21 cellular contexts compared by ENCODE assay signal in the genomic region with DNA sequence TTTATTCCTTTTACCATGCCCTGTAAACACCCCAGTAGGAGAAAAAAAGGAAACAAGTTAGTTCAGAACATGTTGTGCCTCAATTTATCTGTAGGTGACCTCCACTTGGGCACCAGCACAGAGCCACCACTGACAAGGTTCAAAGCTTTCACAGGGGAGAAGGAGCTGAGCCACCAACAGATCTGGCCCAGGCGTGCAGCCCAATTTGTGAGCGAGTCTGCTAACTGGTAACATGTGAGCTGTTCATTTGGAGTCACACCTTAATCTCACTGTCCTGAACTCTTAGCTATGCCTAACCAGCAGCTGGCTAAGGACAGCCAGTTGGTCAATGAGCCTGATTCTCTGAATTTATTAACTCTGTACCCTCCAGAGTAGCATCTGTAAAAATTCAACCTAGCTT.
A peak's percentile ranks its signal among the peaks of the same experiment; 100 is the strongest.
DNase-seq lines count a peak whose midpoint lies in the region; ATAC-seq, FAIRE-seq and TF ChIP-seq lines count a peak whose summit lies in the region.
"Had no signal": no experiment of that assay in that cellular context is flagged by ENCODE, and none has a peak within 500 bp of the region (broad histone marks: within the 10 kb centered on the region; RNA-seq: fewer than 3 reads in every experiment).

No MANE protein-coding gene starts in this region.

- BruUV-seq in Calu3 (replicated peaks; lab: Mats Ljungman, UMichigan), result no TSS peak

- no peak overlapping the region for H3T11ph ChIP-seq in H9 (ENCODE audit: low read length)

- H3K36me3 ChIP-seq in astrocyte (ENCODE audit: insufficient read depth, low read length) (peaks cover 9% of the 10 kb centered on the region), left ventricle myocardium inferior (peaks cover 25% of the 10 kb centered on the region), gastrocnemius medialis (peaks cover 0 to 5% of the 10 kb centered on the region in 2 donors)

- H2BK20ac ChIP-seq in H9 (ENCODE audit: low read depth, low read length, poor library complexity, severe bottlenecking), result no peak overlapping the region

- no peaks in the 10 kb centered on the region for H3K9me3 ChIP-seq in H9 (ENCODE audit: control insufficient read depth, low read depth, low read length)
- H3K9me3 ChIP-seq in astrocyte (ENCODE audit: insufficient read depth, low read depth, low read length), result no peaks in the 10 kb centered on the region
- no peaks in the 10 kb centered on the region for H3K9me3 ChIP-seq in left ventricle myocardium inferior (replicated peaks)
- H3K9me3 ChIP-seq in gastrocnemius medialis, result no peaks in the 10 kb centered on the region
- H3K9me3 ChIP-seq: BE2C had no signal

- H3K4me1 Mint-ChIP-seq in H9 (peaks cover 15 to 21% of the 10 kb centered on the region in 2 experiments), astrocyte (ENCODE audit: low read depth, unreplicated experiment) (peaks cover 13% of the 10 kb centered on the region), Calu3 (ENCODE audit: low read depth, unreplicated experiment) (no peaks in the 10 kb centered on the region)

- no peak for FAIRE-seq in astrocyte (lab: Jason Lieb, UNC)
- FAIRE-seq: A204.1, D721Med, G401.6, GM12891, HTR-8/SVneo had no signal

- no peak overlapping the region for H4K5ac ChIP-seq in H9 (ENCODE audit: insufficient read length, low read depth, low read length)

- no peaks in the 10 kb centered on the region for H3K27me3 Mint-ChIP-seq in H9 (ENCODE audit: low read depth)
- H3K27me3 Mint-ChIP-seq in astrocyte (ENCODE audit: low read depth, unreplicated experiment), result no peaks in the 10 kb centered on the region
- H3K27me3 Mint-ChIP-seq in Calu3 (ENCODE audit: unreplicated experiment), result no peaks in the 10 kb centered on the region
- H3K27me3 Mint-ChIP-seq: CD4-positive, CD25-positive, alpha-beta regulatory T cell; CD8-positive, alpha-beta memory T cell had no signal

- H3K36me3 Mint-ChIP-seq in H9 (ENCODE audit: insufficient read depth in 1 of 3, low read depth in 3 of 3), result peaks cover 10 to 18% (median 15%) of the 10 kb centered on the region in 3 experiments; a peak in 6 of 7 replicates
- peaks cover 27% of the 10 kb centered on the region for H3K36me3 Mint-ChIP-seq in astrocyte (ENCODE audit: low read depth, unreplicated experiment)
- peaks cover 4% of the 10 kb centered on the region for H3K36me3 Mint-ChIP-seq in Calu3 (ENCODE audit: insufficient read depth, unreplicated experiment)

- no peak for TF ChIP-seq CTCF in H9 (conservative IDR thresholded peaks at IDR 0.05)
- no peak for TF ChIP-seq CTCF in astrocyte (IDR thresholded peaks at IDR 0.05; ENCODE audit: insufficient read depth, low read depth, low read length)
- no peak for TF ChIP-seq CTCF in left ventricle myocardium inferior (IDR thresholded peaks at IDR 0.05; ENCODE audit: borderline replicate concordance)
- TF ChIP-seq CTCF in gastrocnemius medialis (IDR thresholded peaks at IDR 0.05 in 4 of 5, conservative IDR thresholded peaks at IDR 0.05 in 1 of 5), result no peak
- TF ChIP-seq CTCF in Calu3 (IDR thresholded peaks at IDR 0.05; ENCODE audit: unreplicated experiment), result no peak

- H2AK5ac ChIP-seq in H9 (ENCODE audit: insufficient read length, low read length), result no peak overlapping the region

- no peaks in the 10 kb centered on the region for H3K9me3 Mint-ChIP-seq in H9
- H3K9me3 Mint-ChIP-seq in astrocyte (ENCODE audit: unreplicated experiment), result no peaks in the 10 kb centered on the region
- no peaks in the 10 kb centered on the region for H3K9me3 Mint-ChIP-seq in Calu3 (ENCODE audit: low read depth, unreplicated experiment)
- H3K9me3 Mint-ChIP-seq: CD8-positive, alpha-beta memory T cell had no signal

- no peak overlapping the region for H3K4ac ChIP-seq in H9 (ENCODE audit: low read depth, low read length)

- H3K56ac ChIP-seq in H9 (ENCODE audit: insufficient read length, low read depth, low read length), result no peak overlapping the region

- H3K14ac ChIP-seq in H9 (ENCODE audit: insufficient read depth, low read length), result no peak overlapping the region

- H3K9ac ChIP-seq in H9 (ENCODE audit: extremely low read depth, insufficient read length, low read length) (no peak overlapping the region), astrocyte (ENCODE audit: low read length) (no peak overlapping the region)
- H3K9ac ChIP-seq: GM23248 had no signal

- H2BK15ac ChIP-seq in H9 (ENCODE audit: low read depth, low read length), result no peak overlapping the region

- no peak overlapping the region for H2BK5ac ChIP-seq in H9 (ENCODE audit: insufficient read length, low read length)

- H3K4me1 ChIP-seq in H9 (ENCODE audit: insufficient read depth, low read length) (peaks cover 4% of the 10 kb centered on the region; the same call in 1 of the 2 replicates), astrocyte (ENCODE audit: insufficient read depth, low read length) (peaks cover under 1% of the 10 kb centered on the region), left ventricle myocardium inferior (peaks cover 41% of the 10 kb centered on the region), gastrocnemius medialis (peaks cover 21 to 38% of the 10 kb centered on the region in 2 donors)

- H3K79me2 ChIP-seq in H9 (ENCODE audit: insufficient read depth, low read length) (peaks cover 2% of the 10 kb centered on the region; the same call in 1 of the 2 replicates), astrocyte (ENCODE audit: insufficient read depth, low read length) (peaks cover 27% of the 10 kb centered on the region)

- H4K8ac ChIP-seq in H9 (replicated peaks; ENCODE audit: insufficient read length, low read depth, low read length), result no peak overlapping the region

- in situ Hi-C loops in gastrocnemius medialis (cut with MboI; ENCODE audit: low sequenced_read_pairs in 4 of 4), result no loop called here

- H3K27me3 ChIP-seq in H9 (ENCODE audit: insufficient read depth, low read length), result no peaks in the 10 kb centered on the region
- no peaks in the 10 kb centered on the region for H3K27me3 ChIP-seq in astrocyte (ENCODE audit: insufficient read depth, low read length)
- no peaks in the 10 kb centered on the region for H3K27me3 ChIP-seq in left ventricle myocardium inferior (ENCODE audit: low read depth)
- no peaks in the 10 kb centered on the region for H3K27me3 ChIP-seq in gastrocnemius medialis
- H3K27me3 ChIP-seq: BE2C had no signal

- no peak overlapping the region for H3K23ac ChIP-seq in H9 (ENCODE audit: insufficient read length, low read depth, low read length)

- TF ChIP-seq POLR2A in gastrocnemius medialis (IDR thresholded peaks at IDR 0.05), result no peak

- peaks cover 3% of the 10 kb centered on the region for H3K79me1 ChIP-seq in H9 (ENCODE audit: insufficient read depth, low read depth, low read length, poor library complexity, severe bottlenecking)

- no peak overlapping the region for H4K91ac ChIP-seq in H9 (ENCODE audit: insufficient read length, low read depth, low read length)

- H2AFZ ChIP-seq in H9 (ENCODE audit: low read length) (no peak overlapping the region), astrocyte (ENCODE audit: low read depth, low read length) (no peak overlapping the region)
- H2AFZ ChIP-seq: GM23248 had no signal

- H3K27ac Mint-ChIP-seq in H9 (no peak overlapping the region), astrocyte (ENCODE audit: unreplicated experiment) (no peak overlapping the region), Calu3 (ENCODE audit: unreplicated experiment) (no peak overlapping the region)

- intact Hi-C loops in left ventricle myocardium inferior (cut with micrococcal nuclease), result no loop called here
- intact Hi-C loops in gastrocnemius medialis (cut with DNase I; ENCODE audit: low total_unique reads), result no loop called here
- intact Hi-C loops in Calu3 (cut with micrococcal nuclease; ENCODE audit: unreplicated experiment), result no loop called here

- ATAC-seq in gastrocnemius medialis (peak; percentile 59 to 86), HG03095 (IDR thresholded peaks at IDR 0.05; ENCODE audit: unreplicated experiment) (no peak)

- no peak overlapping the region for H3K18ac ChIP-seq in H9 (ENCODE audit: insufficient read length, low read depth, low read length)

- H3K4me2 ChIP-seq in H9 (ENCODE audit: insufficient read depth, insufficient read length, low read length), result no peak overlapping the region
- no peak overlapping the region for H3K4me2 ChIP-seq in astrocyte (ENCODE audit: low read length)

- no peak overlapping the region for H2BK12ac ChIP-seq in H9 (ENCODE audit: insufficient read length, low read depth, low read length)

- H3K4me3 Mint-ChIP-seq in H9 (no peak overlapping the region), astrocyte (ENCODE audit: unreplicated experiment) (peak overlapping the region; percentile 29), Calu3 (ENCODE audit: low read depth, unreplicated experiment) (no peak overlapping the region)
- H3K4me3 Mint-ChIP-seq: CD4-positive, CD25-positive, alpha-beta regulatory T cell; CD8-positive, alpha-beta memory T cell had no signal

- H3K4me3 ChIP-seq in astrocyte (ENCODE audit: insufficient read depth, low read depth, low read length) (no peak overlapping the region), left ventricle myocardium inferior (no peak overlapping the region), gastrocnemius medialis (no peak overlapping the region)
- H3K4me3 ChIP-seq: GM23248 had no signal

- H3K27ac ChIP-seq in H9 (ENCODE audit: insufficient read length, low read depth, low read length), result no peak overlapping the region
- no peak overlapping the region for H3K27ac ChIP-seq in astrocyte (ENCODE audit: low read depth, low read length)
- peak overlapping the region; percentile 75 for H3K27ac ChIP-seq in left ventricle myocardium inferior (replicated peaks)
- H3K27ac ChIP-seq in gastrocnemius medialis, result peak overlapping the region in 3 of 4 donors; percentile 15 to 57 (median 18)
- H3K27ac ChIP-seq: GM23248 had no signal

- no peaks in the 10 kb centered on the region for H4K20me1 ChIP-seq in H9 (ENCODE audit: control insufficient read depth, insufficient read depth, insufficient read length)
- H4K20me1 ChIP-seq in astrocyte (ENCODE audit: insufficient read depth, low read length), result peaks cover 54% of the 10 kb centered on the region

- peak; percentile 4 for DNase-seq in H9
- no peak for DNase-seq in astrocyte (ENCODE audit: low read depth)
- DNase-seq in left ventricle myocardium inferior, result peak; percentile 40
- no peak for DNase-seq in gastrocnemius medialis
- no peak for DNase-seq in Calu3
- DNase-seq in NCI-H187 (lab: John Stamatoyannopoulos, UW), result no peak
- DNase-seq: ACHN; BE2C; C1 segment of cervical spinal cord; CD4-positive, CD25-positive, alpha-beta regulatory T cell; CD8-positive, alpha-beta memory T cell; COR-L47; GM23248; HCEC 1CT; IMR-90 had no signal

- H2BK120ac ChIP-seq in H9 (ENCODE audit: low read depth, low read length, poor library complexity, severe bottlenecking), result no peak overlapping the region

- CTCF ChIA-PET in Calu3 (lab: Charles Lee), result interaction anchor here (0.7 to 2.1 kb wide), 2 partner anchors 12 to 163 kb away, joined by 3 to 4 read pairs; no protein-coding TSS in a partner anchor

- H3K23me2 ChIP-seq in H9 (ENCODE audit: insufficient read length, low read depth, low read length, poor library complexity, severe bottlenecking), result no peaks in the 10 kb centered on the region

- WGBS in H9 (ENCODE audit: extremely low coverage, insufficient read length, low lambda C conversion rate), result no CpG with 5 or more reads among the region's 2 CpGs

Comparison
In these comparisons a context has a peak if more than half of its experiments do, and no peak if none do; other contexts are left out.
1. DNase-seq: peak in H9 (single experiment) and left ventricle myocardium inferior (single experiment); none in astrocyte (single experiment), gastrocnemius medialis (0 of 2), Calu3 (single experiment) and NCI-H187 (0 of 2).
2. H3K27ac ChIP-seq: peak in left ventricle myocardium inferior (single experiment) and gastrocnemius medialis (3 of 4); none in H9 (single experiment) and astrocyte (single experiment).